ENCODE assay signal across 37 cellular contexts in the genomic region with DNA sequence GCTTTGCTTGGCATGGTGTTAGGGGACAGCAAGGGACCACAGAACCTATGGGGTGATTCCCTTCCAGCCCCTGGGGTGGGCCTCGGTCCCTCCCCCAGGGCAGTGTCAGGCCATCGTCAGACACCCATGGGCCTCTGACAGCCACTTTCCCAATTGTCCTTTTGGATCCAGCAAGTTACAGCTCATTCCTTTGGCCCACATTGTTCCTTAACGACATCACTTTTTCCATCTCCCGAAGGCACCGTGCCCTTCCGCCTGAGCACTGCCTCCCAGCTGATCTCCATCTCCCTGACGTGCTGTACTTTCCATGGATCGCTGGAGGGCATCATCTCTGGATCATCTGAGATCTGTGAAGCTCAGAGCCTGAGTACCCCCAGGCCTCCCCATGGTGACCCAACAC. TPM values are rescaled to one million over a fixed set of nuclear protein-coding genes. Genes with fewer than 3 reads are reported as not detected.
A peak's percentile ranks its signal among the peaks of the same experiment; 100 is the strongest.
DNase-seq lines count a peak whose midpoint lies in the region; ATAC-seq and TF ChIP-seq lines count a peak whose summit lies in the region.
"Had no signal": no experiment of that assay in that cellular context is flagged by ENCODE, and none has a peak within 500 bp of the region (broad histone marks: within the 10 kb centered on the region; RNA-seq: fewer than 3 reads in every experiment).

No MANE protein-coding gene starts in this region.

- in situ Hi-C loops in GM23248 (cut with MboI), result no loop called here

- peaks cover 0 to 3% of the 10 kb centered on the region in 2 donors for H3K9me3 Mint-ChIP-seq in stimulated activated naive B cell treated with anti-CD40 and anti-IgM and Interleukin-4, amounts not matched to agents 10 μg/mL and 1 μg/mL and 100 μg/mL, for 72 hours
- H3K9me3 Mint-ChIP-seq: activated T-cell treated with anti-CD3 and anti-CD28 coated beads, Interleukin-2, amount 50 U/mL, for 72 hours had no signal

- H3K36me3 ChIP-seq in BLaER1 (no peaks in the 10 kb centered on the region), GM23248 (ENCODE audit: low read depth) (no peaks in the 10 kb centered on the region), ascending aorta (no peaks in the 10 kb centered on the region), neuronal stem cell (replicated peaks in 1 of 2; ENCODE audit: control insufficient read depth in 2 of 2, insufficient read depth in 2 of 2, low read length in 2 of 2) (no peaks in the 10 kb centered on the region)
- H3K36me3 ChIP-seq: breast epithelium, colonic mucosa, left lung, neutrophil, prostate gland had no signal

- H3K27me3 ChIP-seq in BLaER1, result no peaks in the 10 kb centered on the region
- H3K27me3 ChIP-seq in GM23248 (replicated peaks; ENCODE audit: insufficient read depth), result peaks cover 56% of the 10 kb centered on the region
- H3K27me3 ChIP-seq in ascending aorta, result no peaks in the 10 kb centered on the region
- H3K27me3 ChIP-seq in neuronal stem cell (ENCODE audit: control insufficient read depth in 3 of 3, insufficient read depth in 3 of 3, low read depth in 1 of 3, low read length in 3 of 3), result peaks cover 0 to 69% (median 0%) of the 10 kb centered on the region in 3 experiments
- H3K27me3 ChIP-seq: breast epithelium, colonic mucosa had no signal

- H3K9me2 ChIP-seq in GM23248 (ENCODE audit: insufficient read depth), result no peaks in the 10 kb centered on the region

- H3K4me1 ChIP-seq in BLaER1 (peaks cover 37% of the 10 kb centered on the region), GM23248 (ENCODE audit: insufficient read depth) (0 out of 2 replicates have a peak, but pooled peaks cover 3% of the 10 kb centered on the region), ascending aorta (peaks cover 0 to 15% of the 10 kb centered on the region in 2 donors), neuronal stem cell (ENCODE audit: control insufficient read depth in 2 of 2, insufficient read depth in 1 of 2, low read depth in 1 of 2, low read length in 2 of 2) (peaks cover 9 to 12% of the 10 kb centered on the region in 2 donors)
- H3K4me1 ChIP-seq: breast epithelium, colonic mucosa, left lung, prostate gland had no signal

- ATAC-seq in stimulated activated naive B cell treated with anti-CD40 and anti-IgM and Interleukin-4, amounts not matched to agents 10 μg/mL and 1 μg/mL and 100 μg/mL, for 72 hours (replicated peaks), result no peak
- ATAC-seq in GM21529 (IDR thresholded peaks at IDR 0.05; ENCODE audit: unreplicated experiment) (no peak), HG03469 (IDR thresholded peaks at IDR 0.05; ENCODE audit: unreplicated experiment) (no peak)
- ATAC-seq: activated T-cell treated with anti-CD3 and anti-CD28 coated beads, Interleukin-2, amount 50 U/mL, for 72 hours; K562; left lung; T-helper 17 cell had no signal

- intact Hi-C loops in ascending aorta (cut with DNase I), result loop anchor here (1.0 to 5.0 kb wide), 4 partner anchors 10 to 70 kb away; partner anchors contain the start of gene KCNK3

- H3K79me2 ChIP-seq in GM23248 (ENCODE audit: insufficient read depth), result no peaks in the 10 kb centered on the region

- H3K18ac ChIP-seq in neuronal stem cell (ENCODE audit: low read length), result no peak overlapping the region

- H3K4me2 ChIP-seq in BLaER1 (peak overlapping the region; percentile 65), GM23248 (ENCODE audit: unreplicated experiment) (no peak overlapping the region), neuronal stem cell (ENCODE audit: insufficient read depth, low read length, poor library complexity, severe bottlenecking) (no peak overlapping the region)

- H3K9ac ChIP-seq in BLaER1 (no peak overlapping the region), GM23248 (no peak overlapping the region), neuronal stem cell (ENCODE audit: low read depth, low read length, poor library complexity) (no peak overlapping the region)

- peak overlapping the region; percentile 13 for H3K23ac ChIP-seq in neuronal stem cell (ENCODE audit: low read depth, low read length, poor library complexity)

- no peak overlapping the region for H3K27ac Mint-ChIP-seq in stimulated activated naive B cell treated with anti-CD40 and anti-IgM and Interleukin-4, amounts not matched to agents 10 μg/mL and 1 μg/mL and 100 μg/mL, for 72 hours
- H3K27ac Mint-ChIP-seq: activated T-cell treated with anti-CD3 and anti-CD28 coated beads, Interleukin-2, amount 50 U/mL, for 72 hours; immature natural killer cell; mesothelial cell of epicardium; T-helper 17 cell; type B pancreatic cell had no signal

- H3K4ac ChIP-seq in neuronal stem cell (ENCODE audit: low read length), result no peak overlapping the region

- H3K9me3 ChIP-seq in BLaER1, result peaks cover 11% of the 10 kb centered on the region
- H3K9me3 ChIP-seq in GM23248 (ENCODE audit: low read depth), result no peaks in the 10 kb centered on the region
- H3K9me3 ChIP-seq in ascending aorta, result no peaks in the 10 kb centered on the region
- peaks cover 3 to 6% of the 10 kb centered on the region in 2 donors for H3K9me3 ChIP-seq in neuronal stem cell (replicated peaks in 1 of 2; ENCODE audit: control insufficient read depth in 2 of 2, insufficient read depth in 1 of 2, low read depth in 1 of 2, low read length in 2 of 2)
- H3K9me3 ChIP-seq: breast epithelium, colonic mucosa, left lung, neutrophil, prostate gland had no signal

- peak overlapping the region; percentile 18 for H2AK5ac ChIP-seq in neuronal stem cell (ENCODE audit: low read depth, low read length)

- peak overlapping the region; percentile 2 for H2BK5ac ChIP-seq in neuronal stem cell (ENCODE audit: low read length)

- TF ChIP-seq CTCF in ascending aorta (IDR thresholded peaks at IDR 0.05), result no peak

- H3K36me3 Mint-ChIP-seq in stimulated activated naive B cell treated with anti-CD40 and anti-IgM and Interleukin-4, amounts not matched to agents 10 μg/mL and 1 μg/mL and 100 μg/mL, for 72 hours, result no peaks in the 10 kb centered on the region
- H3K36me3 Mint-ChIP-seq: immature natural killer cell, mesothelial cell of epicardium, type B pancreatic cell had no signal

- H3K4me1 Mint-ChIP-seq in stimulated activated naive B cell treated with anti-CD40 and anti-IgM and Interleukin-4, amounts not matched to agents 10 μg/mL and 1 μg/mL and 100 μg/mL, for 72 hours, result peaks cover 0 to 2% of the 10 kb centered on the region in 2 donors
- H3K4me1 Mint-ChIP-seq: immature natural killer cell had no signal

- peaks cover 36% of the 10 kb centered on the region in 2 donors for H3K27me3 Mint-ChIP-seq in stimulated activated naive B cell treated with anti-CD40 and anti-IgM and Interleukin-4, amounts not matched to agents 10 μg/mL and 1 μg/mL and 100 μg/mL, for 72 hours

- H3K4me3 Mint-ChIP-seq in stimulated activated naive B cell treated with anti-CD40 and anti-IgM and Interleukin-4, amounts not matched to agents 10 μg/mL and 1 μg/mL and 100 μg/mL, for 72 hours, result no peak overlapping the region
- H3K4me3 Mint-ChIP-seq: activated T-cell treated with anti-CD3 and anti-CD28 coated beads, Interleukin-2, amount 50 U/mL, for 72 hours; immature natural killer cell; mesothelial cell of epicardium; T-helper 17 cell; type B pancreatic cell had no signal

- WGBS in GM23248 (ENCODE audit: low coverage in 1 of 2, low lambda C conversion rate in 2 of 2, missing lambda C conversion rate in 2 of 2), 2 experiments, result 13 to 20% methylated on average over 8 of the region's 8 CpGs
- WGBS in neuronal stem cell (ENCODE audit: extremely low coverage in 2 of 2, insufficient read length in 2 of 2, insufficient replicate concordance in 1 of 2), 2 donors, result no CpG with 5 or more reads among the region's 8 CpGs

- H2BK12ac ChIP-seq in neuronal stem cell (ENCODE audit: low read length), result no peak overlapping the region

- H3K79me1 ChIP-seq in neuronal stem cell (ENCODE audit: low read depth, low read length), result no peaks in the 10 kb centered on the region

- H2BK120ac ChIP-seq in neuronal stem cell (ENCODE audit: low read depth, low read length), result no peak overlapping the region

- H4K91ac ChIP-seq in neuronal stem cell (ENCODE audit: low read depth, low read length, poor library complexity), result no peak overlapping the region

- no peaks in the 10 kb centered on the region for H4K20me1 ChIP-seq in BLaER1
- no peaks in the 10 kb centered on the region for H4K20me1 ChIP-seq in GM23248 (ENCODE audit: insufficient read depth)

- no peak overlapping the region for H4K8ac ChIP-seq in neuronal stem cell (ENCODE audit: low read depth, low read length)

- no peak overlapping the region for H3K27ac ChIP-seq in BLaER1
- no peak overlapping the region for H3K27ac ChIP-seq in GM23248
- H3K27ac ChIP-seq in ascending aorta, result peak overlapping the region; percentile 83 to 84
- H3K27ac ChIP-seq in neuronal stem cell (replicated peaks; ENCODE audit: low read length), result no peak overlapping the region
- H3K27ac ChIP-seq: breast epithelium, colonic mucosa, left lung, neutrophil, prostate gland had no signal

- no peak overlapping the region for H3K14ac ChIP-seq in neuronal stem cell (ENCODE audit: low read length)

- DNase-seq in GM23248 (peak; percentile 36), ascending aorta (ENCODE audit: low spot score in 2 of 2) (peak; percentile 29 to 83), neuronal stem cell (ENCODE audit: low spot score) (no peak), NCI-H1417 treated with DMSO at 0.1 percent for 48 hours (lab: John Stamatoyannopoulos, UW) (no peak)
- DNase-seq in stimulated activated naive B cell treated with anti-CD40 and anti-IgM and Interleukin-4, amounts not matched to agents 10 μg/mL and 1 μg/mL and 100 μg/mL, for 72 hours, result no peak
- DNase-seq: activated CD4-positive, alpha-beta T cell treated with anti-CD3 and anti-CD28 coated beads, Interleukin-2, amount 50 U/mL, for 48 hours; activated CD4-positive, CD25-positive, alpha-beta regulatory T cell treated with anti-CD3 and anti-CD28 coated beads, Interleukin-2, amount 50 U/mL, for 72 hours; activated naive CD4-positive, alpha-beta T cell treated with Interleukin-2 at 50 U/mL for 16 hours; activated T-cell treated with anti-CD3 and anti-CD28 coated beads, Interleukin-2, amount 50 U/mL, for 72 hours; amniotic stem cell; colonic mucosa; DMS153; effector CD8-positive, alpha-beta T cell; GDM1; GOT3; immature natural killer cell; left lung; NCI-H1092; NCI-H1930; NCI-H524 treated with DMSO at 0.1 percent for 48 hours; OCI-M1; SHP77; stimulated activated CD4-positive, alpha-beta T cell treated with anti-CD3 and anti-CD28 coated beads, Interleukin-15, amount 100 ng/mL, for 24 hours; stimulated activated CD4-positive, alpha-beta T cell treated with anti-CD3 and anti-CD28 coated beads, Interleukin-4, amount 100 ng/mL, for 4 hours; T-helper 17 cell had no signal

- H2BK15ac ChIP-seq in neuronal stem cell (ENCODE audit: low read length), result no peak overlapping the region

- H3K4me3 ChIP-seq in BLaER1, result no peak overlapping the region
- H3K4me3 ChIP-seq in GM23248, result no peak overlapping the region
- H3K4me3 ChIP-seq in ascending aorta, result no peak overlapping the region
- H3K4me3 ChIP-seq in neuronal stem cell (ENCODE audit: low read length in 2 of 2), result peak overlapping the region in 1 of 2 donors; percentile 16
- H3K4me3 ChIP-seq: breast epithelium, colonic mucosa, K562, left lung, prostate gland had no signal

- H2AFZ ChIP-seq in GM23248 (no peak overlapping the region), neuronal stem cell (ENCODE audit: low read length) (no peak overlapping the region)

- H3F3A ChIP-seq in GM23248 (ENCODE audit: insufficient read depth), result no peaks in the 10 kb centered on the region

RNA-seq across cellular contexts. Expression of gene KCNK3, which starts 10.4 kb away (rescaled TPM):
- total RNA-seq in GM23248 (2014; rRNA removed; shearing (Covaris generic)), result not detected in 2 replicates
- 0.04 TPM in 1 of 2 replicates, not detected in the other for polyA plus RNA-seq in GM23248 (2016; fragmentation: Nextera tagmentation; extraction: Ambion mirVana)
- total RNA-seq in ascending aorta, result 7.2 TPM
- 0.03 TPM for polyA plus RNA-seq in neuronal stem cell (2013, experiment 1 of 2)
- 0.01 TPM for polyA plus RNA-seq in neuronal stem cell (2013, experiment 2 of 2)
- total RNA-seq: activated T-cell treated with anti-CD3 and anti-CD28 coated beads, Interleukin-2, amount 50 U/mL, for 72 hours; T-helper 17 cell had no signal
- polyA plus RNA-seq: immature natural killer cell had no signal

RNA-seq across cellular contexts. Expression of gene CIB4, which starts 41.0 kb away (rescaled TPM):
- total RNA-seq in GM23248 (2014; rRNA removed; shearing (Covaris generic)), result not detected in 2 replicates
- not detected in 2 replicates for polyA plus RNA-seq in GM23248 (2016; fragmentation: Nextera tagmentation; extraction: Ambion mirVana)
- total RNA-seq in ascending aorta, result not detected
- polyA plus RNA-seq in neuronal stem cell (2013, experiment 1 of 2), result not detected
- not detected for polyA plus RNA-seq in neuronal stem cell (2013, experiment 2 of 2)
- total RNA-seq: activated T-cell treated with anti-CD3 and anti-CD28 coated beads, Interleukin-2, amount 50 U/mL, for 72 hours; breast epithelium; colonic mucosa; epithelial cell of proximal tubule; glomerular endothelial cell; K562; left lung; mesothelial cell of epicardium; T-helper 17 cell had no signal
- polyA plus RNA-seq: BJ, immature natural killer cell, K562 had no signal

Comparison
In these comparisons a context has a peak if more than half of its experiments do, and no peak if none do; other contexts are left out.
1. H3K27ac ChIP-seq: peak in ascending aorta (2 of 2); none in BLaER1 (single experiment), GM23248 (single experiment) and neuronal stem cell (single experiment).
2. DNase-seq: peak in GM23248 (single experiment) and ascending aorta (2 of 2); none in neuronal stem cell (single experiment), stimulated activated naive B cell treated with anti-CD40 and anti-IgM and Interleukin-4, amounts not matched to agents 10 μg/mL and 1 μg/mL and 100 μg/mL, for 72 hours (single experiment) and NCI-H1417 treated with DMSO at 0.1 percent for 48 hours (single experiment).